Comparison of ENCODE assay signal across 8 cellular contexts in genomic region chr4:41216294-41217019, GRCh38. TPM values are rescaled to one million over a fixed set of nuclear protein-coding genes. Genes with fewer than 3 reads are reported as not detected.
DNase-seq lines count a peak whose midpoint lies in the region; ATAC-seq and TF ChIP-seq lines count a peak whose summit lies in the region.

No MANE protein-coding gene starts in this region.

- 1% methylated on average over 52 of the region's 59 CpGs for WGBS in hepatocyte (ENCODE audit: low lambda C conversion rate, missing lambda C conversion rate)

- DNase-seq in DMS53 treated with DMSO at 0.1 percent for 48 hours (lab: John Stamatoyannopoulos, UW; ENCODE audit: unreplicated experiment) (peak; percentile 86), RPMI7951 (ENCODE audit: low read depth) (peak; percentile 66), amniotic epithelial cell (ENCODE audit: low read depth) (peak; percentile 64), hepatocyte (ENCODE audit: low spot score) (peak; percentile 91), retinal pigment epithelial cell (ENCODE audit: low read depth) (peak; percentile 32)

- H3K27me3 ChIP-seq in hepatocyte: no peaks in the 10 kb centered on the region

- H3K4me1 Mint-ChIP-seq in IgD-negative memory B cell: peaks cover 16 to 24% (median 22%) of the 10 kb centered on the region in 3 donors

- no peaks in the 10 kb centered on the region for H3K36me3 ChIP-seq in hepatocyte (replicated peaks; ENCODE audit: insufficient read depth, low read depth)

- peak overlapping the region; percentile 79 to 95 (median 88) for H3K4me3 Mint-ChIP-seq in IgD-negative memory B cell

- peaks cover 0 to 6% (median 0%) of the 10 kb centered on the region in 3 donors for H3K9me3 Mint-ChIP-seq in IgD-negative memory B cell

- no peaks in the 10 kb centered on the region for H3K9me2 ChIP-seq in hepatocyte (replicated peaks; ENCODE audit: insufficient read depth)

- peaks cover 43% of the 10 kb centered on the region for H3K27me3 Mint-ChIP-seq in IgD-negative memory B cell

- no peaks in the 10 kb centered on the region for H4K20me1 ChIP-seq in hepatocyte (ENCODE audit: insufficient read depth, poor library complexity, severe bottlenecking)

- peaks cover 23% of the 10 kb centered on the region for H3K79me2 ChIP-seq in hepatocyte

- peak; percentile 37 for TF ChIP-seq CTCF in hepatocyte (IDR thresholded peaks at IDR 0.05; ENCODE audit: poor library complexity)
- TF ChIP-seq CTCF in retinal pigment epithelial cell (conservative IDR thresholded peaks at IDR 0.05; ENCODE audit: low read depth, low read length): peak; percentile 35

- H2AFZ ChIP-seq in hepatocyte: peak overlapping the region; percentile 86

- H3K4me3 ChIP-seq in hepatocyte (peak overlapping the region; percentile 56), retinal pigment epithelial cell (ENCODE audit: low read length) (peak overlapping the region; percentile 82)

- H3K4me2 ChIP-seq in hepatocyte: peak overlapping the region; percentile 88

- H3K27ac Mint-ChIP-seq in IgD-negative memory B cell: peak overlapping the region in 1 of 3 donors; percentile 52

- ATAC-seq in GM21529 (IDR thresholded peaks at IDR 0.05; ENCODE audit: unreplicated experiment) (peak; percentile 50), GM18870 (IDR thresholded peaks at IDR 0.05; ENCODE audit: unreplicated experiment) (no peak)

- peaks cover 2% of the 10 kb centered on the region for H3K36me3 Mint-ChIP-seq in IgD-negative memory B cell

- H3K27ac ChIP-seq in hepatocyte: peak overlapping the region; percentile 94

- no peaks in the 10 kb centered on the region for H3K9me3 ChIP-seq in hepatocyte (ENCODE audit: low read depth)

- peaks cover 19% of the 10 kb centered on the region for H3K4me1 ChIP-seq in hepatocyte (ENCODE audit: insufficient read depth)

RNA-seq across cellular contexts. Expression of gene APBB2, which starts 2.1 kb away (rescaled TPM):
- 0.23 TPM for polyA plus RNA-seq in IgD-negative memory B cell
- total RNA-seq in RPMI7951 (2014; rRNA removed; shearing (Covaris generic)): 39.1 and 54.3 TPM in 2 replicates
- total RNA-seq in hepatocyte: 47.5 and 50.1 TPM in 2 replicates
- polyA plus RNA-seq in hepatocyte: 23.4 and 28.1 TPM in 2 replicates

RNA-seq across cellular contexts. Expression of gene UCHL1, which starts 40.3 kb away (rescaled TPM):
- polyA plus RNA-seq in IgD-negative memory B cell (0.78 TPM), hepatocyte (111 and 126 TPM in 2 replicates)
- total RNA-seq in RPMI7951 (2014; rRNA removed; shearing (Covaris generic)): 87.5 and 98.2 TPM in 2 replicates
- 156 and 158 TPM in 2 replicates for total RNA-seq in hepatocyte

Comparison
In these comparisons a context has a peak if more than half of its experiments do, and no peak if none do; other contexts are left out.
1. DNase-seq: peak in every context shown above with its lines; median percentile 91 in hepatocyte; 86 in DMS53 treated with DMSO at 0.1 percent for 48 hours; 66 in RPMI7951; 64 in amniotic epithelial cell; 32 in retinal pigment epithelial cell.